9 cellular contexts compared by ENCODE assay signal in genomic region chr19:17424743-17425365, GRCh38. TPM values are rescaled to one million over a fixed set of nuclear protein-coding genes. Genes with fewer than 3 reads are reported as not detected.
DNase-seq lines count a peak whose midpoint lies in the region; ATAC-seq and TF ChIP-seq lines count a peak whose summit lies in the region.
"Had no signal": no experiment of that assay in that cellular context is flagged by ENCODE, and none has a peak within 500 bp of the region (broad histone marks: within the 10 kb centered on the region; RNA-seq: fewer than 3 reads in every experiment).

No MANE protein-coding gene starts in this region.

- peak; percentile 35 for TF ChIP-seq CTCF in left ventricle myocardium inferior (IDR thresholded peaks at IDR 0.05; ENCODE audit: borderline replicate concordance)

- peaks cover 8% of the 10 kb centered on the region for H3K36me3 Mint-ChIP-seq in activated CD4-positive, alpha-beta memory T cell treated with anti-CD3 and anti-CD28 coated beads, Interleukin-2, amount 10 ng/mL, durations not matched to agents 7 days and 5 days (ENCODE audit: low read depth)
- peaks cover 6% of the 10 kb centered on the region for H3K36me3 Mint-ChIP-seq in stimulated activated memory B cell treated with anti-CD40 and anti-IgM and Interleukin-4, amounts not matched to agents 10 μg/mL and 1 μg/mL and 100 μg/mL, for 72 hours

- H3K4me3 Mint-ChIP-seq in activated CD4-positive, alpha-beta memory T cell treated with anti-CD3 and anti-CD28 coated beads, Interleukin-2, amount 10 ng/mL, durations not matched to agents 7 days and 5 days, result no peak overlapping the region
- no peak overlapping the region for H3K4me3 Mint-ChIP-seq in stimulated activated memory B cell treated with anti-CD40 and anti-IgM and Interleukin-4, amounts not matched to agents 10 μg/mL and 1 μg/mL and 100 μg/mL, for 72 hours

- H3K4me1 ChIP-seq in left ventricle myocardium inferior, result peaks cover 11% of the 10 kb centered on the region

- no peaks in the 10 kb centered on the region for H3K27me3 ChIP-seq in left ventricle myocardium inferior (ENCODE audit: low read depth)

- H3K27me3 Mint-ChIP-seq in activated CD4-positive, alpha-beta memory T cell treated with anti-CD3 and anti-CD28 coated beads, Interleukin-2, amount 10 ng/mL, durations not matched to agents 7 days and 5 days, result no peaks in the 10 kb centered on the region
- no peaks in the 10 kb centered on the region for H3K27me3 Mint-ChIP-seq in stimulated activated memory B cell treated with anti-CD40 and anti-IgM and Interleukin-4, amounts not matched to agents 10 μg/mL and 1 μg/mL and 100 μg/mL, for 72 hours

- H3K27ac Mint-ChIP-seq in activated CD4-positive, alpha-beta memory T cell treated with anti-CD3 and anti-CD28 coated beads, Interleukin-2, amount 10 ng/mL, durations not matched to agents 7 days and 5 days, result no peak overlapping the region
- H3K27ac Mint-ChIP-seq in stimulated activated memory B cell treated with anti-CD40 and anti-IgM and Interleukin-4, amounts not matched to agents 10 μg/mL and 1 μg/mL and 100 μg/mL, for 72 hours, result no peak overlapping the region

- intact Hi-C loops in left ventricle myocardium inferior (cut with micrococcal nuclease), result no loop called here

- DNase-seq in EH (ENCODE audit: low read depth) (peak; percentile 38), HuH-7 (ENCODE audit: low spot score) (peak; percentile 58), left ventricle myocardium inferior (no peak)
- peak; percentile 44 for DNase-seq in activated CD4-positive, alpha-beta memory T cell treated with anti-CD3 and anti-CD28 coated beads, Interleukin-2, amount 10 ng/mL, durations not matched to agents 7 days and 5 days

- no peaks in the 10 kb centered on the region for H3K9me3 Mint-ChIP-seq in activated CD4-positive, alpha-beta memory T cell treated with anti-CD3 and anti-CD28 coated beads, Interleukin-2, amount 10 ng/mL, durations not matched to agents 7 days and 5 days
- no peaks in the 10 kb centered on the region for H3K9me3 Mint-ChIP-seq in stimulated activated memory B cell treated with anti-CD40 and anti-IgM and Interleukin-4, amounts not matched to agents 10 μg/mL and 1 μg/mL and 100 μg/mL, for 72 hours

- peaks cover 11% of the 10 kb centered on the region for H3K4me1 Mint-ChIP-seq in activated CD4-positive, alpha-beta memory T cell treated with anti-CD3 and anti-CD28 coated beads, Interleukin-2, amount 10 ng/mL, durations not matched to agents 7 days and 5 days
- peaks cover 16% of the 10 kb centered on the region for H3K4me1 Mint-ChIP-seq in stimulated activated memory B cell treated with anti-CD40 and anti-IgM and Interleukin-4, amounts not matched to agents 10 μg/mL and 1 μg/mL and 100 μg/mL, for 72 hours

- CTCF ChIA-PET in activated CD4-positive, alpha-beta memory T cell treated with anti-CD3 and anti-CD28 coated beads, Interleukin-2, amount 10 ng/mL, durations not matched to agents 7 days and 5 days (lab: Charles Lee), result no interaction called here

- peak; percentile 52 for ATAC-seq in stimulated activated memory B cell treated with anti-CD40 and anti-IgM and Interleukin-4, amounts not matched to agents 10 μg/mL and 1 μg/mL and 100 μg/mL, for 72 hours
- no peak for ATAC-seq in HG03442 (IDR thresholded peaks at IDR 0.05; ENCODE audit: unreplicated experiment)
- ATAC-seq in HG03457 (IDR thresholded peaks at IDR 0.05; ENCODE audit: unreplicated experiment), result no peak
- ATAC-seq in GM18858 (IDR thresholded peaks at IDR 0.05; ENCODE audit: unreplicated experiment), result no peak

- POLR2A ChIA-PET in activated CD4-positive, alpha-beta memory T cell treated with anti-CD3 and anti-CD28 coated beads, Interleukin-2, amount 10 ng/mL, durations not matched to agents 7 days and 5 days (lab: Charles Lee), result no interaction called here

- no peak overlapping the region for H3K27ac ChIP-seq in left ventricle myocardium inferior (replicated peaks)

- H3K4me3 ChIP-seq in left ventricle myocardium inferior, result no peak overlapping the region

- H3K36me3 ChIP-seq in left ventricle myocardium inferior, result peaks cover 5% of the 10 kb centered on the region

- H3K9me3 ChIP-seq in left ventricle myocardium inferior (replicated peaks), result no peaks in the 10 kb centered on the region

RNA-seq across cellular contexts. Expression of gene MVB12A, which starts 5.0 kb away (rescaled TPM):
- 10 to 100 TPM; 44.5 to 45.3 TPM for total RNA-seq in activated CD4-positive, alpha-beta memory T cell treated with anti-CD3 and anti-CD28 coated beads, Interleukin-2, amount 10 ng/mL, durations not matched to agents 7 days and 5 days
- total RNA-seq in left ventricle myocardium inferior, result 19.6 TPM

RNA-seq across cellular contexts. Expression of gene BST2, which starts 19.4 kb away (rescaled TPM):
- total RNA-seq in activated CD4-positive, alpha-beta memory T cell treated with anti-CD3 and anti-CD28 coated beads, Interleukin-2, amount 10 ng/mL, durations not matched to agents 7 days and 5 days, result 100 to 1,000 TPM; 288 to 301 TPM
- total RNA-seq in left ventricle myocardium inferior, result 42.2 TPM

RNA-seq across cellular contexts. Expression of gene TMEM221, which starts 23.6 kb away (rescaled TPM):
- total RNA-seq in activated CD4-positive, alpha-beta memory T cell treated with anti-CD3 and anti-CD28 coated beads, Interleukin-2, amount 10 ng/mL, durations not matched to agents 7 days and 5 days, result not detected
- total RNA-seq in left ventricle myocardium inferior, result 0.14 TPM
- total RNA-seq: T-helper 1 cell treated with Interleukin-12 subunit alpha and Interleukin-12 subunit beta and Interleukin-4 antibody, amounts not matched to agents 30 ng/mL and 1 ng/mL, for 36 hours had no signal

RNA-seq across cellular contexts. Expression of gene CCDC194, which starts 30.9 kb away (rescaled TPM):
- 1 to 10 TPM; 4.9 to 7.0 TPM for total RNA-seq in activated CD4-positive, alpha-beta memory T cell treated with anti-CD3 and anti-CD28 coated beads, Interleukin-2, amount 10 ng/mL, durations not matched to agents 7 days and 5 days
- not detected for total RNA-seq in left ventricle myocardium inferior

RNA-seq across cellular contexts. Expression of gene NXNL1, which starts 35.9 kb away (rescaled TPM):
- not detected for total RNA-seq in activated CD4-positive, alpha-beta memory T cell treated with anti-CD3 and anti-CD28 coated beads, Interleukin-2, amount 10 ng/mL, durations not matched to agents 7 days and 5 days
- total RNA-seq in left ventricle myocardium inferior, result 0.33 TPM
- total RNA-seq: T-helper 1 cell treated with Interleukin-12 subunit alpha and Interleukin-12 subunit beta and Interleukin-4 antibody, amounts not matched to agents 30 ng/mL and 1 ng/mL, for 36 hours had no signal
